26 cellular contexts compared by ENCODE assay signal in genomic region chr1:96886474-96886873, GRCh38.
"Had no signal": no experiment of that assay in that cellular context is flagged by ENCODE, and none has a peak within 500 bp of the region (broad histone marks: within the 10 kb centered on the region; RNA-seq: fewer than 3 reads in every experiment).

No MANE protein-coding gene starts in this region.

- FAIRE-seq: endometrium, islet of Langerhans, keratinocyte had no signal

- H3K4me3 ChIP-seq: colonic mucosa, esophagus squamous epithelium, gastrocnemius medialis, heart right ventricle, left lung, lower lobe of right lung, mucosa of descending colon had no signal

- DNase-seq: colonic mucosa; cortex of kidney; effector CD8-positive, alpha-beta T cell; effector memory CD8-positive, alpha-beta T cell; endodermal cell; erythroblast; esophagus squamous epithelium; foreskin fibroblast; foreskin melanocyte; gastrocnemius medialis; glutamatergic neuron; head of caudate nucleus; heart right ventricle; hippocampal formation; left cardiac atrium; left lung; left ventricle myocardium superior; lower lobe of right lung; mesenchymal stem cell; mucosa of descending colon; naive B cell had no signal

- H3K36me3 ChIP-seq: colonic mucosa, esophagus squamous epithelium, gastrocnemius medialis, heart right ventricle, left lung, lower lobe of right lung had no signal

- H3K4me1 ChIP-seq: colonic mucosa, esophagus squamous epithelium, gastrocnemius medialis, heart right ventricle, left lung, lower lobe of right lung had no signal

- H3K9me3 ChIP-seq: colonic mucosa, gastrocnemius medialis, lower lobe of right lung had no signal

- H3K27me3 ChIP-seq: colonic mucosa, esophagus squamous epithelium, gastrocnemius medialis, heart right ventricle, left lung had no signal

- H3K27ac ChIP-seq: colonic mucosa, epithelial cell of prostate, esophagus squamous epithelium, gastrocnemius medialis, heart right ventricle, left lung, lower lobe of right lung had no signal

- ATAC-seq: effector memory CD8-positive, alpha-beta T cell; esophagus mucosa; gastrocnemius medialis; heart right ventricle; left cardiac atrium; left lung; left ventricle myocardium superior; lower lobe of right lung; mucosa of descending colon had no signal
